In the genomic region with DNA sequence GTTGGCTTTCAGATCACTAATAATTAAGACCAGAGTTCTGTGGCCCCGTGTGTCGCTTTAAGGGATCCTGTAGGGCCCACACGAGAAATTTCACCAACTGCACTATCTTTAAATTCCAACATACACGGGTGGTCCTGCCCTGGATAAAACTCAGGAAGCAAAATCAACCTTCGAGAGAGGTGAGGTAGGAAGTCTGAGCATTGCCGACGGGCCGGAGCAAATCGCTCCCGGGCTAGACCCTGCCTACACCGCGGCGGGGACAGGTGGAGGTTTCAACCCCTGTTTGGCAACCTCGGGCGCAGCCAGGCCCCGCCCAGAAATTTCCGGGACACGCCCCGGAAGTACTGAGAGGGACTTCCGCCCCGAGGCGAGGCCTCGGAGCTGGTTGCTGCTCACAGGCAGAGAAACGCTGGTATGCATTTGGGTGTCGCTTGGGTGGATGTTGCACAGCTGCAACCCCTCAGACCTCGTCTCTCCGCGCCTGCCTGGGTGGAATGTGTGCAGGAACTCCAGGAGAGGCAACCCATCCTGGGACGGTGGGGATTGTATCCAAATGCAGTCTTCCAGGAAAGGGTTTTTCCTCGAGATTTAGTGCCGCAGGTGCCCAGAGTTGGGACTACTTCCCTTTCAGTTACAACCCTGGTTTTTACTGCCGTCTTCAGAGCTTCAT, we compare ENCODE assay signal across 7 cellular contexts. TPM values are rescaled to one million over a fixed set of nuclear protein-coding genes. Genes with fewer than 3 reads are reported as not detected.
DNase-seq lines count a peak whose midpoint lies in the region; ATAC-seq and TF ChIP-seq lines count a peak whose summit lies in the region.

No MANE protein-coding gene starts in this region.

- H3K9me3 ChIP-seq in muscle layer of colon (ENCODE audit: low read length), result no peaks in the 10 kb centered on the region

- no peak overlapping the region for H3K27ac ChIP-seq in muscle layer of colon (ENCODE audit: low read depth, low read length)

- H3K4me1 ChIP-seq in muscle layer of colon (ENCODE audit: insufficient read depth, low read length), result peaks cover 9% of the 10 kb centered on the region

- no peak overlapping the region for H3K9ac ChIP-seq in muscle layer of colon (ENCODE audit: low read length)

- no peak for TF ChIP-seq CTCF in epithelial cell of proximal tubule (conservative IDR thresholded peaks at IDR 0.05; ENCODE audit: low read depth, low read length)

- peaks cover 11% of the 10 kb centered on the region for H3K36me3 ChIP-seq in muscle layer of colon (ENCODE audit: insufficient read depth, low read length)

- no peaks in the 10 kb centered on the region for H3K27me3 ChIP-seq in muscle layer of colon (ENCODE audit: control insufficient read depth in 1 of 2, insufficient read depth in 2 of 2, low read length in 2 of 2)

- H3K4me3 ChIP-seq in epithelial cell of proximal tubule (ENCODE audit: low read depth, low read length), result peak overlapping the region; percentile 60
- peak overlapping the region; percentile 62 to 65 for H3K4me3 ChIP-seq in muscle layer of colon (ENCODE audit: low read depth in 1 of 2, low read length in 2 of 2)

- ATAC-seq in GM18867 (IDR thresholded peaks at IDR 0.05; ENCODE audit: unreplicated experiment) (peak; percentile 93), HG03095 (IDR thresholded peaks at IDR 0.05; ENCODE audit: unreplicated experiment) (peak; percentile 75)

- DNase-seq in NK-92 (lab: John Stamatoyannopoulos, UW; ENCODE audit: unreplicated experiment) (peak; percentile 15), epithelial cell of proximal tubule (ENCODE audit: low read depth) (no peak)
- DNase-seq in activated CD8-positive, alpha-beta memory T cell treated with anti-CD3 and anti-CD28 coated beads, Interleukin-2, amount 50 U/mL, for 48 hours, result peak; percentile 93
- DNase-seq in stimulated activated CD8-positive, alpha-beta memory T cell treated with anti-CD3 and anti-CD28 coated beads, Interleukin-4, amount 100 ng/mL, for 4 hours (ENCODE audit: low read depth in 2 of 2, low spot score in 1 of 2), result peak; percentile 64 to 67

RNA-seq across cellular contexts. Expression of gene ZKSCAN8, which starts 19.9 kb away (rescaled TPM):
- total RNA-seq in epithelial cell of proximal tubule, result 5.0 and 8.4 TPM in 2 replicates

RNA-seq across cellular contexts. Expression of gene ZSCAN16, which starts 37.1 kb away (rescaled TPM):
- total RNA-seq in epithelial cell of proximal tubule, result 6.7 and 7.4 TPM in 2 replicates
